ENCODE assay signal across 18 cellular contexts in the genomic region with DNA sequence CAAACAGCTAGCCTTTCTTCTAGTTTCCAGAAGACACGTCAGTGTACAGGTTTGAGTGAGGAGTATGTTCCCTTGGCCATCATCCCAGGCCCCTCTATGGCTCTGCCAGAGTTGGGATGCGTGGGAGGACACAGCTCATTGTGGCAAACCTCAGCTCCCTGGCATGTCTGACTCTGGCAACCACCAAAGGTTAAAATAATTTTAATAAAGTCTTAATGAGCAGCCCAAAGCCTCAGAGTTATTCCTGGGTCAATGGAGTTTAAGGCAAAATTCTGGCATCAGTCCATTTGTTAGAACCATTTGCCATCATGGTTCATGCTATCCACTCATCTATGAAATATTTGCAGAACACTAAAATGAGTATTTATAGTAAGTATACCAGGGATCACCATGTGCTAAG.
A peak's percentile ranks its signal among the peaks of the same experiment; 100 is the strongest.
DNase-seq lines count a peak whose midpoint lies in the region; FAIRE-seq and TF ChIP-seq lines count a peak whose summit lies in the region.
"Had no signal": no experiment of that assay in that cellular context is flagged by ENCODE, and none has a peak within 500 bp of the region (broad histone marks: within the 10 kb centered on the region; RNA-seq: fewer than 3 reads in every experiment).

No MANE protein-coding gene starts in this region.

- peaks cover 9% of the 10 kb centered on the region for H3K4me1 Mint-ChIP-seq in astrocyte (ENCODE audit: low read depth, unreplicated experiment)
- H3K4me1 Mint-ChIP-seq in activated naive CD4-positive, alpha-beta T cell treated with anti-CD3 and anti-CD28 coated beads, Interleukin-2, amount 10 ng/mL, durations not matched to agents 7 days and 5 days = no peaks in the 10 kb centered on the region
- H3K4me1 Mint-ChIP-seq: WTC11 had no signal

- H3K36me3 Mint-ChIP-seq in astrocyte (ENCODE audit: low read depth, unreplicated experiment) = no peaks in the 10 kb centered on the region
- H3K36me3 Mint-ChIP-seq in activated naive CD4-positive, alpha-beta T cell treated with anti-CD3 and anti-CD28 coated beads, Interleukin-2, amount 10 ng/mL, durations not matched to agents 7 days and 5 days = no peaks in the 10 kb centered on the region
- H3K36me3 Mint-ChIP-seq: WTC11 had no signal

- H3K79me2 ChIP-seq in astrocyte (ENCODE audit: insufficient read depth, low read length) = no peaks in the 10 kb centered on the region

- no peak overlapping the region for H3K4me3 Mint-ChIP-seq in astrocyte (ENCODE audit: unreplicated experiment)
- H3K4me3 Mint-ChIP-seq in activated naive CD4-positive, alpha-beta T cell treated with anti-CD3 and anti-CD28 coated beads, Interleukin-2, amount 10 ng/mL, durations not matched to agents 7 days and 5 days = no peak overlapping the region
- H3K4me3 Mint-ChIP-seq: WTC11 had no signal

- no peaks in the 10 kb centered on the region for H4K20me1 ChIP-seq in astrocyte (ENCODE audit: insufficient read depth, low read length)

- TF ChIP-seq CTCF in astrocyte (IDR thresholded peaks at IDR 0.05; ENCODE audit: insufficient read depth, low read depth, low read length) (no peak), fibroblast of pulmonary artery (IDR thresholded peaks at IDR 0.05; ENCODE audit: low read length, missing control alignments) (no peak)

- no peak for FAIRE-seq in astrocyte (lab: Jason Lieb, UNC)

- H2AFZ ChIP-seq in astrocyte (ENCODE audit: low read depth, low read length) = no peak overlapping the region

- H3K27ac Mint-ChIP-seq in astrocyte (ENCODE audit: unreplicated experiment) = no peak overlapping the region
- H3K27ac Mint-ChIP-seq in activated naive CD4-positive, alpha-beta T cell treated with anti-CD3 and anti-CD28 coated beads, Interleukin-2, amount 10 ng/mL, durations not matched to agents 7 days and 5 days = no peak overlapping the region
- H3K27ac Mint-ChIP-seq: WTC11 had no signal

- peak overlapping the region; percentile 28 for H3K27ac ChIP-seq in astrocyte (ENCODE audit: low read depth, low read length)
- H3K27ac ChIP-seq: C4-2B, right atrium auricular region, testis had no signal

- CTCF ChIA-PET in activated naive CD4-positive, alpha-beta T cell treated with anti-CD3 and anti-CD28 coated beads, Interleukin-2, amount 10 ng/mL, durations not matched to agents 7 days and 5 days (lab: Charles Lee) = no interaction called here

- DNase-seq in H4 (ENCODE audit: low spot score) (peak; percentile 20), astrocyte (ENCODE audit: low read depth) (peak; percentile 95), fibroblast of pulmonary artery (ENCODE audit: low read depth) (peak; percentile 72), stromal cell of bone marrow (ENCODE audit: low read depth) (peak; percentile 89), CD1c-positive myeloid dendritic cell (ENCODE audit: extremely low spot score) (no peak), SIG-M5 treated with dmso at 0.1 percent for 504 hours (lab: John Stamatoyannopoulos, UW; ENCODE audit: unreplicated experiment) (no peak)
- DNase-seq in activated naive CD4-positive, alpha-beta T cell treated with anti-CD3 and anti-CD28 coated beads, Interleukin-2, amount 10 ng/mL, durations not matched to agents 7 days and 5 days = no peak
- DNase-seq in activated effector memory CD4-positive, alpha-beta T cell treated with Interleukin-2 at 50 U/mL for 16 hours = no peak
- DNase-seq: activated effector memory CD4-positive, alpha-beta T cell treated with anti-CD3 and anti-CD28 coated beads, Interleukin-2, amount 50 U/mL, for 16 hours; anterior cingulate cortex; DND-41; NCI-H1930; stimulated activated CD4-positive, alpha-beta T cell treated with anti-CD3 and anti-CD28 coated beads, Interleukin-1b, Interleukin-23, amount 100 ng/mL, for 48 hours; testis had no signal

- H3K4me1 ChIP-seq in astrocyte (ENCODE audit: insufficient read depth, low read length) = peaks cover 22% of the 10 kb centered on the region
- H3K4me1 ChIP-seq: right atrium auricular region, testis had no signal

- no peaks in the 10 kb centered on the region for H3K27me3 Mint-ChIP-seq in astrocyte (ENCODE audit: low read depth, unreplicated experiment)
- H3K27me3 Mint-ChIP-seq in activated naive CD4-positive, alpha-beta T cell treated with anti-CD3 and anti-CD28 coated beads, Interleukin-2, amount 10 ng/mL, durations not matched to agents 7 days and 5 days = no peaks in the 10 kb centered on the region

- peak overlapping the region; percentile 37 for H3K4me2 ChIP-seq in astrocyte (ENCODE audit: low read length)

- no peaks in the 10 kb centered on the region for H3K9me3 ChIP-seq in astrocyte (ENCODE audit: insufficient read depth, low read depth, low read length)
- H3K9me3 ChIP-seq: right atrium auricular region, testis had no signal

- H3K9ac ChIP-seq in astrocyte (ENCODE audit: low read length) = no peak overlapping the region

- H3K36me3 ChIP-seq in astrocyte (ENCODE audit: insufficient read depth, low read length) = no peaks in the 10 kb centered on the region
- H3K36me3 ChIP-seq: right atrium auricular region had no signal

- H3K27me3 ChIP-seq in astrocyte (ENCODE audit: insufficient read depth, low read length) = peaks cover 11% of the 10 kb centered on the region
- H3K27me3 ChIP-seq: right atrium auricular region, testis had no signal

- H3K4me3 ChIP-seq in astrocyte (ENCODE audit: insufficient read depth, low read depth, low read length) = no peak overlapping the region
- H3K4me3 ChIP-seq in fibroblast of pulmonary artery (replicated peaks; ENCODE audit: low read depth, low read length) = no peak overlapping the region
- H3K4me3 ChIP-seq: lung, right atrium auricular region, testis had no signal

- peaks cover 3% of the 10 kb centered on the region for H3K9me3 Mint-ChIP-seq in astrocyte (ENCODE audit: unreplicated experiment)
- peaks cover 2% of the 10 kb centered on the region for H3K9me3 Mint-ChIP-seq in activated naive CD4-positive, alpha-beta T cell treated with anti-CD3 and anti-CD28 coated beads, Interleukin-2, amount 10 ng/mL, durations not matched to agents 7 days and 5 days
- H3K9me3 Mint-ChIP-seq: WTC11 had no signal

Comparison
In these comparisons a context has a peak if more than half of its experiments do, and no peak if none do; other contexts are left out.
1. DNase-seq: peak in H4 (single experiment), astrocyte (single experiment), fibroblast of pulmonary artery (single experiment) and stromal cell of bone marrow (single experiment); none in activated naive CD4-positive, alpha-beta T cell treated with anti-CD3 and anti-CD28 coated beads, Interleukin-2, amount 10 ng/mL, durations not matched to agents 7 days and 5 days (single experiment), CD1c-positive myeloid dendritic cell (single experiment), SIG-M5 treated with dmso at 0.1 percent for 504 hours (single experiment) and activated effector memory CD4-positive, alpha-beta T cell treated with Interleukin-2 at 50 U/mL for 16 hours (single experiment).